ENCODE assay signal across 14 cellular contexts in genomic region chr2:176134978-176135575, GRCh38. TPM values are rescaled to one million over a fixed set of nuclear protein-coding genes. Genes with fewer than 3 reads are reported as not detected.
DNase-seq lines count a peak whose midpoint lies in the region; ATAC-seq, FAIRE-seq and TF ChIP-seq lines count a peak whose summit lies in the region.
"Had no signal": no experiment of that assay in that cellular context is flagged by ENCODE, and none has a peak within 500 bp of the region (broad histone marks: within the 10 kb centered on the region; RNA-seq: fewer than 3 reads in every experiment).

No MANE protein-coding gene starts in this region.

- no peaks in the 10 kb centered on the region for H3K36me3 ChIP-seq in mammary epithelial cell (ENCODE audit: insufficient read depth, low read length)
- no peaks in the 10 kb centered on the region for H3K36me3 ChIP-seq in kidney (ENCODE audit: control insufficient read depth in 1 of 2, insufficient read depth in 2 of 2, low read length in 2 of 2)
- no peaks in the 10 kb centered on the region for H3K36me3 ChIP-seq in vagina
- H3K36me3 ChIP-seq: BLaER1, right atrium auricular region had no signal

- dilution Hi-C loops in mammary epithelial cell (cut with HindIII; ENCODE audit: low sequenced_read_pairs): loop anchor here (10.0 to 25.0 kb wide), 2 partner anchors 500 to 1002 kb away; no protein-coding TSS in a partner anchor

- H3K27ac ChIP-seq in mammary epithelial cell (ENCODE audit: insufficient read depth, low read depth, low read length) (no peak overlapping the region), kidney (ENCODE audit: low read depth in 2 of 2, low read length in 2 of 2) (peak overlapping the region; percentile 94 to 97), vagina (peak overlapping the region; percentile 83)
- H3K27ac ChIP-seq: BLaER1, dorsolateral prefrontal cortex, HL-60 had no signal

- H3K4me2 ChIP-seq in mammary epithelial cell (ENCODE audit: insufficient read depth, low read depth, low read length): no peak overlapping the region

- no peak overlapping the region for H3K9ac ChIP-seq in mammary epithelial cell (ENCODE audit: insufficient read depth, low read length)
- H3K9ac ChIP-seq in kidney (ENCODE audit: low read length in 2 of 2): peak overlapping the region in 1 of 2 donors; percentile 95
- H3K9ac ChIP-seq: BLaER1 had no signal

- H3K36me3 Mint-ChIP-seq in MCF 10A (ENCODE audit: insufficient read depth, unreplicated experiment): no peaks in the 10 kb centered on the region

- no peak for ATAC-seq in GM19328 (IDR thresholded peaks at IDR 0.05; ENCODE audit: unreplicated experiment)

- DNase-seq in MCF 10A (ENCODE audit: unreplicated experiment) (no peak), mammary epithelial cell (no peak), SK-N-DZ (ENCODE audit: low spot score) (peak; percentile 65), kidney (peak; percentile 51), vagina (ENCODE audit: extremely low spot score in 2 of 2) (no peak), NCI-H510A (lab: John Stamatoyannopoulos, UW) (no peak), C1 segment of cervical spinal cord (lab: John Stamatoyannopoulos, UW) (no peak)
- DNase-seq: dorsolateral prefrontal cortex had no signal

- H3K4me3 ChIP-seq in mammary epithelial cell (replicated peaks in 1 of 3; ENCODE audit: insufficient read depth in 1 of 3, low read depth in 2 of 3, low read length in 3 of 3): no peak overlapping the region
- H3K4me3 ChIP-seq in kidney (ENCODE audit: low read length in 2 of 2): peak overlapping the region in 1 of 2 donors; percentile 71
- peak overlapping the region in 1 of 2 donors; percentile 40 for H3K4me3 ChIP-seq in vagina
- H3K4me3 ChIP-seq: BLaER1, dorsolateral prefrontal cortex had no signal

- in situ Hi-C loops in mammary epithelial cell (cut with MboI; ENCODE audit: low sequenced_read_pairs in 2 of 2): loop anchor here (25.0 kb wide), 1 partner anchor 677 kb away; no protein-coding TSS in a partner anchor

- no peaks in the 10 kb centered on the region for H3K79me2 ChIP-seq in mammary epithelial cell (ENCODE audit: insufficient read depth, low read length)

- H3K27me3 Mint-ChIP-seq in MCF 10A (ENCODE audit: insufficient read depth, unreplicated experiment): no peaks in the 10 kb centered on the region

- H3K9me3 ChIP-seq in mammary epithelial cell (replicated peaks; ENCODE audit: insufficient read depth, low read length) (no peaks in the 10 kb centered on the region), kidney (ENCODE audit: control insufficient read depth in 1 of 2, low read length in 2 of 2) (no peaks in the 10 kb centered on the region), vagina (no peaks in the 10 kb centered on the region)
- H3K9me3 ChIP-seq: right atrium auricular region had no signal

- H2AFZ ChIP-seq in mammary epithelial cell (ENCODE audit: low read depth, low read length): no peak overlapping the region

- H3K27ac Mint-ChIP-seq in MCF 10A (ENCODE audit: low read depth, unreplicated experiment): peak overlapping the region; percentile 53

- WGBS in mammary epithelial cell (ENCODE audit: low coverage, missing lambda C conversion rate): 82% methylated on average over 3 of the region's 3 CpGs

- no peak overlapping the region for H3K4me3 Mint-ChIP-seq in MCF 10A (ENCODE audit: unreplicated experiment)
- H3K4me3 Mint-ChIP-seq: activated T-helper 1 cell treated with anti-CD3 and anti-CD28 coated beads, Interleukin-12 subunit alpha, Interleukin-12 subunit beta, Interleukin-2, Interleukin-4 antibody, amounts not matched to agents 30 ng/mL and 10 ng/mL and 1 ng/mL, durations not matched to agents 14 hours and 24 hours and 36 hours had no signal

- H3K27me3 ChIP-seq in mammary epithelial cell (ENCODE audit: insufficient read depth, low read length) (peaks cover 59% of the 10 kb centered on the region), vagina (peaks cover 5% of the 10 kb centered on the region)

- TF ChIP-seq POLR2A in vagina (IDR thresholded peaks at IDR 0.05): no peak

- POLR2A ChIA-PET in MCF 10A (lab: Yijun Ruan, JAX): interaction anchor here (0.7 kb wide), 1 partner anchor 500 kb away, joined by 3 read pairs; no protein-coding TSS in a partner anchor

- BruUV-seq in MCF 10A (replicated peaks; lab: Mats Ljungman, UMichigan) (no TSS peak), mammary epithelial cell (replicated peaks; lab: Mats Ljungman, UMichigan) (no TSS peak)

- TF ChIP-seq CTCF in MCF 10A (IDR thresholded peaks at IDR 0.05; ENCODE audit: unreplicated experiment) (no peak), mammary epithelial cell (conservative IDR thresholded peaks at IDR 0.05 in 1 of 2, IDR thresholded peaks at IDR 0.05 in 1 of 2; ENCODE audit: extremely low read depth in 1 of 2, insufficient read depth in 1 of 2, low read depth in 1 of 2, low read length in 2 of 2) (peak in 1 of 2 donors; percentile 4), kidney (IDR thresholded peaks at IDR 0.05; ENCODE audit: borderline replicate concordance, extremely low read depth, insufficient read depth) (no peak), vagina (IDR thresholded peaks at IDR 0.05) (no peak)

- intact Hi-C loops in MCF 10A (cut with micrococcal nuclease): loop anchor here (1.0 to 2.0 kb wide), 3 partner anchors 503 to 680 kb away; no protein-coding TSS in a partner anchor
- intact Hi-C loops in mammary epithelial cell (cut with micrococcal nuclease): loop anchor here (1.0 kb wide), 1 partner anchor 503 kb away; no protein-coding TSS in a partner anchor
- intact Hi-C loops in kidney (cut with DNase I): no loop called here
- intact Hi-C loops in vagina (cut with DNase I): no loop called here

- no peaks in the 10 kb centered on the region for H3K9me3 Mint-ChIP-seq in MCF 10A (ENCODE audit: unreplicated experiment)
- H3K9me3 Mint-ChIP-seq: activated T-helper 1 cell treated with anti-CD3 and anti-CD28 coated beads, Interleukin-12 subunit alpha, Interleukin-12 subunit beta, Interleukin-2, Interleukin-4 antibody, amounts not matched to agents 30 ng/mL and 10 ng/mL and 1 ng/mL, durations not matched to agents 14 hours and 24 hours and 36 hours had no signal

- H3K4me1 ChIP-seq in mammary epithelial cell (ENCODE audit: insufficient read depth, low read length) (peaks cover 10% of the 10 kb centered on the region), kidney (ENCODE audit: control insufficient read depth in 1 of 2, insufficient read depth in 1 of 2, low read depth in 1 of 2, low read length in 2 of 2) (peaks cover 7 to 15% of the 10 kb centered on the region in 2 donors), vagina (peaks cover 13% of the 10 kb centered on the region)

- no peaks in the 10 kb centered on the region for H4K20me1 ChIP-seq in mammary epithelial cell (ENCODE audit: insufficient read depth, low read length)

- no peaks in the 10 kb centered on the region for H3K4me1 Mint-ChIP-seq in MCF 10A (ENCODE audit: insufficient read depth, unreplicated experiment)

- FAIRE-seq in kidney (lab: Jason Lieb, UNC): no peak
- FAIRE-seq: GM12892 had no signal

- CTCF ChIA-PET in MCF 10A (lab: Yijun Ruan, JAX) (interaction anchor here (0.7 to 4.7 kb wide), 6 partner anchors 24 to 1014 kb away, joined by 3 to 50 read pairs (median 3); no protein-coding TSS in a partner anchor), mammary epithelial cell (lab: Charles Lee; ENCODE audit: low non-redundant PET) (no interaction called here)

RNA-seq across cellular contexts. Expression of gene HOXD8, which starts 5.6 kb away (rescaled TPM):
- not detected in 2 replicates for total RNA-seq in MCF 10A (2022)
- under 1 TPM in 1 of 2 donors, not detected in 1; 0.16 TPM for total RNA-seq in mammary epithelial cell
- polyA plus RNA-seq in mammary epithelial cell: not detected
- polyA minus RNA-seq in mammary epithelial cell: not detected
- 28.1 and 35.4 TPM in 2 replicates for polyA plus RNA-seq in SK-N-DZ (2014; cell fraction: cytosol; rRNA removed)
- polyA plus RNA-seq in SK-N-DZ (2014; cell fraction: nucleus; rRNA removed): 28.0 and 35.7 TPM in 2 replicates
- 76.5 TPM for total RNA-seq in kidney
- 122 TPM for polyA plus RNA-seq in kidney (ENCODE audit: insufficient read depth, low read depth, low replicate concordance)
- 10.3 TPM for total RNA-seq in vagina
- total RNA-seq: activated T-helper 1 cell treated with anti-CD3 and anti-CD28 coated beads, Interleukin-12 subunit alpha, Interleukin-12 subunit beta, Interleukin-2, Interleukin-4 antibody, amounts not matched to agents 30 ng/mL and 10 ng/mL and 1 ng/mL, durations not matched to agents 14 hours and 24 hours and 36 hours; dorsolateral prefrontal cortex had no signal

RNA-seq across cellular contexts. Expression of gene HOXD9, which starts 12.6 kb away (rescaled TPM):
- not detected in 2 replicates for total RNA-seq in MCF 10A (2022)
- not detected for total RNA-seq in mammary epithelial cell
- not detected for polyA plus RNA-seq in mammary epithelial cell
- polyA minus RNA-seq in mammary epithelial cell: not detected
- 20.1 and 20.4 TPM in 2 replicates for polyA plus RNA-seq in SK-N-DZ (2014; cell fraction: cytosol; rRNA removed)
- polyA plus RNA-seq in SK-N-DZ (2014; cell fraction: nucleus; rRNA removed): 15.7 and 22.6 TPM in 2 replicates
- total RNA-seq in kidney: 36.5 TPM
- 36.4 TPM for polyA plus RNA-seq in kidney (ENCODE audit: insufficient read depth, low read depth, low replicate concordance)
- 12.5 TPM for total RNA-seq in vagina
- total RNA-seq: activated T-helper 1 cell treated with anti-CD3 and anti-CD28 coated beads, Interleukin-12 subunit alpha, Interleukin-12 subunit beta, Interleukin-2, Interleukin-4 antibody, amounts not matched to agents 30 ng/mL and 10 ng/mL and 1 ng/mL, durations not matched to agents 14 hours and 24 hours and 36 hours had no signal

RNA-seq across cellular contexts. Expression of gene HOXD4, which starts 16.3 kb away (rescaled TPM):
- total RNA-seq in MCF 10A (2022) (not detected in 2 replicates), mammary epithelial cell (not detected), kidney (27.8 TPM), vagina (4.9 TPM)
- polyA plus RNA-seq in mammary epithelial cell (not detected), kidney (ENCODE audit: insufficient read depth, low read depth, low replicate concordance) (12.1 TPM)
- polyA minus RNA-seq in mammary epithelial cell: not detected
- 2.6 and 11.6 TPM in 2 replicates for polyA plus RNA-seq in SK-N-DZ (2014; cell fraction: cytosol; rRNA removed)
- 47.5 and 55.4 TPM in 2 replicates for polyA plus RNA-seq in SK-N-DZ (2014; cell fraction: nucleus; rRNA removed)
- total RNA-seq: activated T-helper 1 cell treated with anti-CD3 and anti-CD28 coated beads, Interleukin-12 subunit alpha, Interleukin-12 subunit beta, Interleukin-2, Interleukin-4 antibody, amounts not matched to agents 30 ng/mL and 10 ng/mL and 1 ng/mL, durations not matched to agents 14 hours and 24 hours and 36 hours; dorsolateral prefrontal cortex had no signal

RNA-seq across cellular contexts. Expression of gene HOXD10, which starts 18.5 kb away (rescaled TPM):
- total RNA-seq in MCF 10A (2022) (not detected in 2 replicates), mammary epithelial cell (not detected), kidney (35.4 TPM), vagina (19.6 TPM)
- polyA plus RNA-seq in mammary epithelial cell (not detected), kidney (ENCODE audit: insufficient read depth, low read depth, low replicate concordance) (28.2 TPM)
- polyA minus RNA-seq in mammary epithelial cell: not detected
- 8.5 and 8.7 TPM in 2 replicates for polyA plus RNA-seq in SK-N-DZ (2014; cell fraction: cytosol; rRNA removed)
- 5.2 and 6.5 TPM in 2 replicates for polyA plus RNA-seq in SK-N-DZ (2014; cell fraction: nucleus; rRNA removed)
- total RNA-seq: activated T-helper 1 cell treated with anti-CD3 and anti-CD28 coated beads, Interleukin-12 subunit alpha, Interleukin-12 subunit beta, Interleukin-2, Interleukin-4 antibody, amounts not matched to agents 30 ng/mL and 10 ng/mL and 1 ng/mL, durations not matched to agents 14 hours and 24 hours and 36 hours; right atrium auricular region had no signal

RNA-seq across cellular contexts. Expression of gene HOXD3, which starts 22.0 kb away (rescaled TPM):
- not detected in 2 replicates for total RNA-seq in MCF 10A (2022)
- total RNA-seq in mammary epithelial cell: not detected
- polyA plus RNA-seq in mammary epithelial cell: not detected
- not detected for polyA minus RNA-seq in mammary epithelial cell
- polyA plus RNA-seq in SK-N-DZ (2014; cell fraction: cytosol; rRNA removed): 1.6 and 2.3 TPM in 2 replicates
- polyA plus RNA-seq in SK-N-DZ (2014; cell fraction: nucleus; rRNA removed): 2.0 and 10.4 TPM in 2 replicates
- 29.3 TPM for total RNA-seq in kidney
- polyA plus RNA-seq in kidney (ENCODE audit: insufficient read depth, low read depth, low replicate concordance): 16.9 TPM
- total RNA-seq in vagina: 11.8 TPM
- total RNA-seq: activated T-helper 1 cell treated with anti-CD3 and anti-CD28 coated beads, Interleukin-12 subunit alpha, Interleukin-12 subunit beta, Interleukin-2, Interleukin-4 antibody, amounts not matched to agents 30 ng/mL and 10 ng/mL and 1 ng/mL, durations not matched to agents 14 hours and 24 hours and 36 hours; right atrium auricular region had no signal

Comparison
In these comparisons a context has a peak if more than half of its experiments do, and no peak if none do; other contexts are left out.
1. DNase-seq: peak in SK-N-DZ (single experiment) and kidney (single experiment); none in MCF 10A (single experiment), mammary epithelial cell (single experiment), vagina (0 of 2), NCI-H510A (single experiment) and C1 segment of cervical spinal cord (0 of 14).
2. RNA of gene HOXD9, which starts 12.6 kb away (total RNA-seq): 36.5 TPM in kidney (single experiment) and 12.5 TPM in vagina (single experiment); not detected in MCF 10A and not detected in mammary epithelial cell; every median in the first group is over 10 times any median in the second.
3. intact Hi-C loops: an anchor here in MCF 10A (1.0 to 2.0 kb wide) and mammary epithelial cell (1.0 kb wide); none called in kidney and vagina.